In the genomic region with DNA sequence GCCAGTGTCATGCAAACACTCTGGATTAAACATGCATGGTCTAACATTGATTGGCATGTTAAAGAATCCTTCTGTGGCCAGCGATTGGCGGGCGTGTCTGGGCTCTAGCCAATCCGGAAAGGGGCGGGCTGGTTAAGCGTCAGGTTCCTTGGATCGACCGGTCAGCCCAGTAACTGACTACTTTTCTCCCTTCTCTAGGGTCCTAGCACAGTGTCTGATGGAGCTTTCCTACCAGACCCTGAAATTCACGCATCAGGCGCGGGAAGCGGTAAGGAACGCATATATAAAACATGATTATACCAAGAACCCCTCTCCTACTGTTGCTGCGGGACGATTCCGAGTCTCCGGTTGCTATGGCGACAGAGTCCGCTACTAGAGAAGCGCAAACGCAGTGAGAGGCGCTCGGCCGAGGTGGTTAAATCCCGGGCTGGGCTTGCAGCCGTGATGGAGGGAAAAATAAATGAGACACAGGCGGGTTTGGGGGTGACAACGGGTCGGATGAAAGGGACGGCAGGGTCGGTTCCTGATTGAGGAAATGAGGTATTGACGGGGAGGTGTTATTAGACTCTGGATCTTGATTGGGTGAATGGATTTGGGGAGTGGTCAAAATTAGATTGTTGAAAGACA, we compare ENCODE assay signal across 1 cellular context.
TF ChIP-seq lines count a peak whose summit lies in the region.

No MANE protein-coding gene starts in this region.

TF ChIP-seq in SK-N-SH, 30 proteins besides CTCF, POLR2A, EP300 and RAD21 (continued from another document):
- TF ChIP-seq, protein P1, sequence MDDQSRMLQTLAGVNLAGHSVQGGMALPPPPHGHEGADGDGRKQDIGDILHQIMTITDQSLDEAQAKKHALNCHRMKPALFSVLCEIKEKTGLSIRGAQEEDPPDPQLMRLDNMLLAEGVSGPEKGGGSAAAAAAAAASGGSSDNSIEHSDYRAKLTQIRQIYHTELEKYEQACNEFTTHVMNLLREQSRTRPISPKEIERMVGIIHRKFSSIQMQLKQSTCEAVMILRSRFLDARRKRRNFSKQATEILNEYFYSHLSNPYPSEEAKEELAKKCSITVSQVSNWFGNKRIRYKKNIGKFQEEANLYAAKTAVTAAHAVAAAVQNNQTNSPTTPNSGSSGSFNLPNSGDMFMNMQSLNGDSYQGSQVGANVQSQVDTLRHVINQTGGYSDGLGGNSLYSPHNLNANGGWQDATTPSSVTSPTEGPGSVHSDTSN (IDR thresholded peaks at IDR 0.05) = peak; percentile 99
- TF ChIP-seq MXI1 (IDR thresholded peaks at IDR 0.05; ENCODE audit: low read depth, low read length) (peak; percentile 80), RCOR1 (IDR thresholded peaks at IDR 0.05; ENCODE audit: low read length) (no peak), FOSL2 (IDR thresholded peaks at IDR 0.05; ENCODE audit: borderline replicate concordance, low read depth) (no peak), RFX5 (IDR thresholded peaks at IDR 0.05; ENCODE audit: low read length) (peak; percentile 65), NRF1 (IDR thresholded peaks at IDR 0.05; ENCODE audit: low read depth, low read length) (peak; percentile 37; the same call in 1 of the 2 replicates), YY1 (IDR thresholded peaks at IDR 0.05; ENCODE audit: low read depth) (no peak), ELF1 (IDR thresholded peaks at IDR 0.05) (no peak)
- TF ChIP-seq, protein P2, sequence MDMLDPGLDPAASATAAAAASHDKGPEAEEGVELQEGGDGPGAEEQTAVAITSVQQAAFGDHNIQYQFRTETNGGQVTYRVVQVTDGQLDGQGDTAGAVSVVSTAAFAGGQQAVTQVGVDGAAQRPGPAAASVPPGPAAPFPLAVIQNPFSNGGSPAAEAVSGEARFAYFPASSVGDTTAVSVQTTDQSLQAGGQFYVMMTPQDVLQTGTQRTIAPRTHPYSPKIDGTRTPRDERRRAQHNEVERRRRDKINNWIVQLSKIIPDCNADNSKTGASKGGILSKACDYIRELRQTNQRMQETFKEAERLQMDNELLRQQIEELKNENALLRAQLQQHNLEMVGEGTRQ (IDR thresholded peaks at IDR 0.05; ENCODE audit: borderline replicate concordance, low read depth, low read length) = no peak
